Comparison of ENCODE assay signal across 25 cellular contexts in the genomic region with DNA sequence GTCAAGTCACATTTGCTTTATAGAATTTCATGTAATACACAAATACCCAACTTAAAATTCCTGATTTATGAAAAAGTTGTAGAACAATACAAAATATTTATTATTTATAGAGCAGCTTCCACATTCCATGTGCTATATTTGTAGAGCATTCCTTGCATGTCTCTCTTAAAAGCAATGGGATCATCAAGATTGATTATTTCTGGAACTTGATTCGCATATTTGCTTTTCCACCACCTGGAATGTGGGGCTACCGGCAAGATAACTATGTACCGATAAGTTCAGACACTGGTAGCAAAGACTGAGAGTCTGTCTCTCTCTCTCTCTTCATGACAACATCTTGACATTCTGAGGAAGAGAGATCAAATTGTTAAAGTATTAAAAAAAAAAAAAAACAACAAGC. TPM values are rescaled to one million over a fixed set of nuclear protein-coding genes. Genes with fewer than 3 reads are reported as not detected.
"Had no signal": no experiment of that assay in that cellular context is flagged by ENCODE, and none has a peak within 500 bp of the region (broad histone marks: within the 10 kb centered on the region; RNA-seq: fewer than 3 reads in every experiment).

No MANE protein-coding gene starts in this region.

- H3K4me3 ChIP-seq: breast epithelium, Peyer's patch, SJCRH30 had no signal

- H3K4me3 Mint-ChIP-seq: activated CD8-positive, alpha-beta memory T cell treated with anti-CD3 and anti-CD28 coated beads, Interleukin-2, amount 10 ng/mL, durations not matched to agents 7 days and 5 days; activated naive CD8-positive, alpha-beta T cell treated with anti-CD3 and anti-CD28 coated beads, Interleukin-2, amount 50 U/mL, for 24 hours; activated T-cell treated with anti-CD3 and anti-CD28 coated beads, Interleukin-2, amount 50 U/mL, for 24 hours; activated T-helper 1 cell treated with anti-CD3 and anti-CD28 coated beads, Interleukin-12 subunit alpha, Interleukin-12 subunit beta, Interleukin-2, Interleukin-4 antibody, amounts not matched to agents 30 ng/mL and 10 ng/mL and 1 ng/mL, durations not matched to agents 14 hours and 24 hours and 36 hours; T-helper 1 cell treated with Interleukin-12 subunit alpha and Interleukin-12 subunit beta and Interleukin-4 antibody, amounts not matched to agents 30 μg/mL and 1 μg/mL, for 36 hours had no signal

- DNase-seq: activated CD4-positive, alpha-beta T cell treated with anti-CD3 and anti-CD28 coated beads for 48 hours; activated CD4-positive, alpha-beta T cell treated with anti-CD3 and anti-CD28 coated beads, Interleukin-2, amount 50 U/mL, for 48 hours; activated CD4-positive, CD25-positive, alpha-beta regulatory T cell treated with anti-CD3 and anti-CD28 coated beads, Interleukin-2, amount 50 U/mL, for 72 hours; activated CD8-positive, alpha-beta memory T cell treated with anti-CD3 and anti-CD28 coated beads, Interleukin-2, amount 10 ng/mL, durations not matched to agents 7 days and 5 days; activated effector memory CD4-positive, alpha-beta T cell treated with Interleukin-2 at 50 U/mL for 16 hours; activated naive CD4-positive, alpha-beta T cell treated with Interleukin-2 at 50 U/mL for 16 hours; activated naive CD8-positive, alpha-beta T cell treated with anti-CD3 and anti-CD28 coated beads, Interleukin-2, amount 50 U/mL, for 24 hours; activated T-cell treated with anti-CD3 and anti-CD28 coated beads, Interleukin-2, amount 50 U/mL, for 24 hours; amniotic stem cell; caudate nucleus; MV-4-11; NCI-H1105; NCI-H1436; NCI-H187; NCI-H2081; NCI-H510A treated with DMSO at 0.1 percent for 48 hours; Peyer's patch; Right ventricle myocardium superior; SJCRH30 had no signal

- H3K27ac ChIP-seq: breast epithelium, KMS-11, Peyer's patch, RWPE1, SJCRH30 had no signal

- H3K9me3 ChIP-seq: breast epithelium, Peyer's patch, SJCRH30 had no signal

- H3K27ac Mint-ChIP-seq: activated CD8-positive, alpha-beta memory T cell treated with anti-CD3 and anti-CD28 coated beads, Interleukin-2, amount 10 ng/mL, durations not matched to agents 7 days and 5 days; activated naive CD4-positive, alpha-beta T cell treated with anti-CD3 and anti-CD28 coated beads, Interleukin-2, amount 50 U/mL, for 72 hours; activated naive CD8-positive, alpha-beta T cell treated with anti-CD3 and anti-CD28 coated beads, Interleukin-2, amount 50 U/mL, for 24 hours; activated T-cell treated with anti-CD3 and anti-CD28 coated beads, Interleukin-2, amount 50 U/mL, for 24 hours; activated T-helper 1 cell treated with anti-CD3 and anti-CD28 coated beads, Interleukin-12 subunit alpha, Interleukin-12 subunit beta, Interleukin-2, Interleukin-4 antibody, amounts not matched to agents 30 ng/mL and 10 ng/mL and 1 ng/mL, durations not matched to agents 14 hours and 24 hours and 36 hours; T-helper 1 cell treated with Interleukin-12 subunit alpha and Interleukin-12 subunit beta and Interleukin-4 antibody, amounts not matched to agents 30 μg/mL and 1 μg/mL, for 36 hours had no signal

- H3K27me3 Mint-ChIP-seq: activated CD8-positive, alpha-beta memory T cell treated with anti-CD3 and anti-CD28 coated beads, Interleukin-2, amount 10 ng/mL, durations not matched to agents 7 days and 5 days; activated naive CD8-positive, alpha-beta T cell treated with anti-CD3 and anti-CD28 coated beads, Interleukin-2, amount 50 U/mL, for 24 hours; activated T-cell treated with anti-CD3 and anti-CD28 coated beads, Interleukin-2, amount 50 U/mL, for 24 hours had no signal

- H3K4me1 Mint-ChIP-seq: activated CD8-positive, alpha-beta memory T cell treated with anti-CD3 and anti-CD28 coated beads, Interleukin-2, amount 10 ng/mL, durations not matched to agents 7 days and 5 days; activated naive CD8-positive, alpha-beta T cell treated with anti-CD3 and anti-CD28 coated beads, Interleukin-2, amount 50 U/mL, for 24 hours had no signal

- H3K9ac ChIP-seq: KMS-11 had no signal

- H3K36me3 Mint-ChIP-seq: activated CD8-positive, alpha-beta memory T cell treated with anti-CD3 and anti-CD28 coated beads, Interleukin-2, amount 10 ng/mL, durations not matched to agents 7 days and 5 days; activated naive CD4-positive, alpha-beta T cell treated with anti-CD3 and anti-CD28 coated beads, Interleukin-2, amount 50 U/mL, for 72 hours had no signal

- ATAC-seq: activated CD8-positive, alpha-beta memory T cell treated with anti-CD3 and anti-CD28 coated beads, Interleukin-2, amount 10 ng/mL, durations not matched to agents 7 days and 5 days; activated naive CD4-positive, alpha-beta T cell treated with anti-CD3 and anti-CD28 coated beads, Interleukin-2, amount 50 U/mL, for 72 hours; activated naive CD8-positive, alpha-beta T cell treated with anti-CD3 and anti-CD28 coated beads, Interleukin-2, amount 50 U/mL, for 24 hours had no signal

- H3K4me1 ChIP-seq: breast epithelium, Peyer's patch, SJCRH30 had no signal

- H3K27me3 ChIP-seq: breast epithelium, Peyer's patch, SJCRH30 had no signal

- H3K9me3 Mint-ChIP-seq: activated naive CD4-positive, alpha-beta T cell treated with anti-CD3 and anti-CD28 coated beads, Interleukin-2, amount 50 U/mL, for 72 hours; activated T-cell treated with anti-CD3 and anti-CD28 coated beads, Interleukin-2, amount 50 U/mL, for 24 hours; activated T-helper 1 cell treated with anti-CD3 and anti-CD28 coated beads, Interleukin-12 subunit alpha, Interleukin-12 subunit beta, Interleukin-2, Interleukin-4 antibody, amounts not matched to agents 30 ng/mL and 10 ng/mL and 1 ng/mL, durations not matched to agents 14 hours and 24 hours and 36 hours; T-helper 1 cell treated with Interleukin-12 subunit alpha and Interleukin-12 subunit beta and Interleukin-4 antibody, amounts not matched to agents 30 μg/mL and 1 μg/mL, for 36 hours had no signal

- H3K4me2 ChIP-seq: KMS-11 had no signal

- H3K36me3 ChIP-seq: breast epithelium, Peyer's patch, SJCRH30 had no signal

RNA-seq across cellular contexts. Expression of a gene that starts 59.3 kb away (rescaled TPM):
- total RNA-seq: activated CD8-positive, alpha-beta memory T cell treated with anti-CD3 and anti-CD28 coated beads, Interleukin-2, amount 10 ng/mL, durations not matched to agents 7 days and 5 days; activated naive CD4-positive, alpha-beta T cell treated with anti-CD3 and anti-CD28 coated beads, Interleukin-2, amount 50 U/mL, for 72 hours; activated T-helper 1 cell treated with anti-CD3 and anti-CD28 coated beads, Interleukin-12 subunit alpha, Interleukin-12 subunit beta, Interleukin-2, Interleukin-4 antibody, amounts not matched to agents 30 ng/mL and 10 ng/mL and 1 ng/mL, durations not matched to agents 14 hours and 24 hours and 36 hours had no signal
